Comparison of ENCODE assay signal across 9 cellular contexts in the genomic region with DNA sequence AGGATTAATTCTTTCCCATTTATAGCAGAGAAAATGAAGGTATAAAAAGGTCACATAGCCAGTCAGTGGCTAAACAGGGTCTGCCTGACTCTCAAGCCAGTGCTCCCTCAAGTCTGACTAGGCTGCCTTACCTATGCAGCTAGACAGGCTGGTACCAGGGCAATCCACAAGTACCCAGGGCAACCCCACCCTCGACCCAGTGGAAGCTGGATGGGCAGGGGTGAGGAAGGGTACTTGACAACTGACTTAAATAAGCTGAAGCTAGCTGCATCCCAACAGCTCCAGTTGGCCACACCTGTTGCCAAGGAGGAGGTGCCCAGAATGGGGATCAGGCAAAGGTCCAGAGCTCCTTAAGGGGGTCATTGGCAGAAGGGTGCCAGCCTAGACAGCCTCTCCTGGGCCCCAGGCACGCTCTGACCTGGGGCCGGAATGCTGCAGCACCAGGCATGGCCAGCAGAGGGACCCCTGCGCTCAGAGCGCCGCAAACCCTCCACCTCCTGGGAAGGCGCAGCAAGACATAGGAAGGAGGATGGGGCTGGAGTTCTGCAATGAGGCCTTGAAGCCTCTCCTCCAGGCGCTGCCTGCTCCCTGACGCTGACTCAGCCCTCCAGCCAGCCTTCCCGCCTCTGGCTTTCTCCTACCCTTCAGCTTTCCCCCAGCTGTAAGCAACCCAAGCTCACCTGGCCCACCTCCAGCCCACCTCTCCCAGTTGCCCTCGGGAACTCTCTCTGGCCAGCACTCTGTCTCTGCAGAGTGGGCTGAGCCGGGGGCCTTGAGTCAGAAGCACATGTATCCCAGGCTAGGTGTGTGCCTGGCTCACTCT. TPM values are rescaled to one million over a fixed set of nuclear protein-coding genes. Genes with fewer than 3 reads are reported as not detected.
DNase-seq lines count a peak whose midpoint lies in the region; ATAC-seq and FAIRE-seq lines count a peak whose summit lies in the region.
"Had no signal": no experiment of that assay in that cellular context is flagged by ENCODE, and none has a peak within 500 bp of the region (broad histone marks: within the 10 kb centered on the region; RNA-seq: fewer than 3 reads in every experiment).

No MANE protein-coding gene starts in this region.

- H2BK15ac ChIP-seq in neuronal stem cell (ENCODE audit: low read length) = no peak overlapping the region

- H3K36me3 ChIP-seq in neuronal stem cell (replicated peaks in 1 of 2; ENCODE audit: control insufficient read depth in 2 of 2, insufficient read depth in 2 of 2, low read length in 2 of 2) = peaks cover 0 to 21% of the 10 kb centered on the region in 2 donors

- H3K23ac ChIP-seq in neuronal stem cell (ENCODE audit: low read depth, low read length, poor library complexity) = no peak overlapping the region

- peak overlapping the region; percentile 3 for H3K18ac ChIP-seq in neuronal stem cell (ENCODE audit: low read length)

- peak overlapping the region; percentile 91 for H2AK5ac ChIP-seq in neuronal stem cell (ENCODE audit: low read depth, low read length)

- no peak overlapping the region for H3K4ac ChIP-seq in neuronal stem cell (ENCODE audit: low read length)

- no peak overlapping the region for H2BK120ac ChIP-seq in neuronal stem cell (ENCODE audit: low read depth, low read length)

- no peak for ATAC-seq in HG02759 (IDR thresholded peaks at IDR 0.05; ENCODE audit: unreplicated experiment)

- no peak overlapping the region for H3K4me2 ChIP-seq in neuronal stem cell (ENCODE audit: insufficient read depth, low read length, poor library complexity, severe bottlenecking)

- FAIRE-seq in RCC 7860 (lab: Jason Lieb, UNC) = no peak

- H3K4me1 ChIP-seq in neuronal stem cell (ENCODE audit: control insufficient read depth in 2 of 2, insufficient read depth in 1 of 2, low read depth in 1 of 2, low read length in 2 of 2) = peaks cover 4 to 8% of the 10 kb centered on the region in 2 donors

- no peaks in the 10 kb centered on the region for H3K27me3 ChIP-seq in neuronal stem cell (ENCODE audit: control insufficient read depth in 3 of 3, insufficient read depth in 3 of 3, low read depth in 1 of 3, low read length in 3 of 3)

- no peak overlapping the region for H3K14ac ChIP-seq in neuronal stem cell (ENCODE audit: low read length)

- peak overlapping the region; percentile 44 for H2BK12ac ChIP-seq in neuronal stem cell (ENCODE audit: low read length)

- H3K9ac ChIP-seq in neuronal stem cell (ENCODE audit: low read depth, low read length, poor library complexity) = peak overlapping the region; percentile 54

- WGBS in neuronal stem cell (ENCODE audit: extremely low coverage in 2 of 2, insufficient read length in 2 of 2, insufficient replicate concordance in 1 of 2), 2 donors = no CpG with 5 or more reads among the region's 12 CpGs

- peak overlapping the region; percentile 54 for H2AFZ ChIP-seq in neuronal stem cell (ENCODE audit: low read length)

- H3K79me1 ChIP-seq in neuronal stem cell (ENCODE audit: low read depth, low read length) = peaks cover 4% of the 10 kb centered on the region

- peak overlapping the region; percentile 6 for H4K91ac ChIP-seq in neuronal stem cell (ENCODE audit: low read depth, low read length, poor library complexity)

- H3K4me3 ChIP-seq in neuronal stem cell (ENCODE audit: low read length in 2 of 2) = no peak overlapping the region

- no peaks in the 10 kb centered on the region for H3K9me3 ChIP-seq in neuronal stem cell (replicated peaks in 1 of 2; ENCODE audit: control insufficient read depth in 2 of 2, insufficient read depth in 1 of 2, low read depth in 1 of 2, low read length in 2 of 2)

- no peak overlapping the region for H2BK5ac ChIP-seq in neuronal stem cell (ENCODE audit: low read length)

- DNase-seq in DMS79 (lab: John Stamatoyannopoulos, UW) (peak; percentile 56), HT1080 (ENCODE audit: low read depth) (peak; percentile 83), RCC 7860 (ENCODE audit: low spot score) (peak; percentile 71), fibroblast of the conjunctiva (ENCODE audit: low read depth) (peak; percentile 83), neuronal stem cell (ENCODE audit: low spot score) (peak; percentile 69), substantia nigra (lab: John Stamatoyannopoulos, UW) (peak in 43 of 49 donors; percentile 10 to 78 (median 47))
- peak; percentile 56 for DNase-seq in activated T-helper 9 cell treated with anti-CD3 and anti-CD28 coated beads, Interleukin-2, amount 50 U/mL, for 16 hours (ENCODE audit: low read depth)

- no peak overlapping the region for H4K8ac ChIP-seq in neuronal stem cell (ENCODE audit: low read depth, low read length)

- peak overlapping the region; percentile 9 for H3K27ac ChIP-seq in neuronal stem cell (replicated peaks; ENCODE audit: low read length)
- H3K27ac ChIP-seq in substantia nigra (ENCODE audit: low read depth, low read length, poor library complexity, severe bottlenecking) = peak overlapping the region; percentile 45

RNA-seq across cellular contexts. Expression of gene MPP2, which starts 28.9 kb away (rescaled TPM):
- 0.27 and 0.37 TPM in 2 replicates for total RNA-seq in HT1080 (2014; rRNA removed; shearing (Covaris generic))
- polyA plus RNA-seq in HT1080 (2015; cell fraction: cytosol; rRNA removed) = 0.17 and 0.23 TPM in 2 replicates
- polyA plus RNA-seq in HT1080 (2015; cell fraction: nucleus; rRNA removed) = 0.32 and 0.35 TPM in 2 replicates
- 13.6 TPM for polyA plus RNA-seq in neuronal stem cell (2013, experiment 1 of 2)
- 14.1 TPM for polyA plus RNA-seq in neuronal stem cell (2013, experiment 2 of 2)

RNA-seq across cellular contexts. Expression of gene CD300LG, which starts 31.5 kb away (rescaled TPM):
- not detected in 2 replicates for total RNA-seq in HT1080 (2014; rRNA removed; shearing (Covaris generic))
- polyA plus RNA-seq in HT1080 (2015; cell fraction: cytosol; rRNA removed) = not detected in 2 replicates
- polyA plus RNA-seq in HT1080 (2015; cell fraction: nucleus; rRNA removed) = not detected in 2 replicates
- 0.04 TPM for polyA plus RNA-seq in neuronal stem cell (2013, experiment 1 of 2)
- polyA plus RNA-seq in neuronal stem cell (2013, experiment 2 of 2) = 0.03 TPM
- total RNA-seq: dermis microvascular lymphatic vessel endothelial cell had no signal

RNA-seq across cellular contexts. Expression of gene MPP3, which starts 45.5 kb away (rescaled TPM):
- 10.6 and 12.5 TPM in 2 replicates for total RNA-seq in HT1080 (2014; rRNA removed; shearing (Covaris generic))
- 5.0 and 6.6 TPM in 2 replicates for polyA plus RNA-seq in HT1080 (2015; cell fraction: cytosol; rRNA removed)
- 37.8 and 63.8 TPM in 2 replicates for polyA plus RNA-seq in HT1080 (2015; cell fraction: nucleus; rRNA removed)
- 5.1 TPM for polyA plus RNA-seq in neuronal stem cell (2013, experiment 1 of 2)
- 5.9 TPM for polyA plus RNA-seq in neuronal stem cell (2013, experiment 2 of 2)
